In the genomic region with DNA sequence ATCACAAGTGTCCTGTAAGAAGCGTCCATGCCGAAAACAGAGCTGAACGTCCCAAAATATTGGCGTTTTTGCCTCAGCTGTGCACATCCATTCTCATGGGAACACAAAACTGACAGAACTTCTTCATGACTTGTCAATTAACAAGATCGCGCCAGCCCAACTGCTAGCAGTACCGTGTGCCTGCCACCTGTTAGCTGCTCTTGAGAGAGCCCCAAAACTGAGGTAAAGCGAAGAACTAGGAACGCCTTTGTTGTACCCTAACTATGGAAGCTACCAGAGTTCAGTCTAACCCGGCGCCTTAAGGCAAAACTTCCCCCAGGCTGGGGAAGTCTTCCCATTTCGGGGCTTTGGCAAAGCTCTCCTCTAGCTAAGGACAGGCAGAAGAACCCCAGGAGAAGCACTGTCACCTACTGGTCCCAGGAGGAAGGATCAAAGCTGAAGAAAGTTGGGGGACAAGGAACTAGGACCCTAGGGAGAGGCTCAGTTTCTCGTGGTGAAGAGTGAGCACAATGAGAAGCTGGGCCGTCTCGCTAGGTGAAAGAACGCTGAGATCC, we compare ENCODE assay signal across 8 cellular contexts. TPM values are rescaled to one million over a fixed set of nuclear protein-coding genes. Genes with fewer than 3 reads are reported as not detected.
DNase-seq lines count a peak whose midpoint lies in the region; ATAC-seq and TF ChIP-seq lines count a peak whose summit lies in the region.

No MANE protein-coding gene starts in this region.

- H3K14ac ChIP-seq in IMR-90 (replicated peaks; ENCODE audit: low read depth, low read length) = peak overlapping the region; percentile 98

- BruUV-seq in IMR-90 (replicated peaks; lab: Mats Ljungman, UMichigan) = no TSS peak

- H2BK20ac ChIP-seq in IMR-90 (ENCODE audit: low read depth, low read length) = no peak overlapping the region

- H3K9ac ChIP-seq in IMR-90 (ENCODE audit: low read depth, low read length) = peak overlapping the region; percentile 88

- no peak overlapping the region for H2BK15ac ChIP-seq in IMR-90 (ENCODE audit: low read depth, low read length)

- peak overlapping the region; percentile 67 to 97 for H4K8ac ChIP-seq in IMR-90 (ENCODE audit: low read depth in 2 of 2, low read length in 2 of 2)

- H2AK9ac ChIP-seq in IMR-90 (replicated peaks; ENCODE audit: low read depth, low read length, poor library complexity) = peak overlapping the region; percentile 84

- peak overlapping the region; percentile 90 for H3K23ac ChIP-seq in IMR-90 (ENCODE audit: low read depth, low read length)

- H3K4me1 ChIP-seq in IMR-90 (ENCODE audit: control insufficient read depth, insufficient read depth, low read length) (no peaks in the 10 kb centered on the region; the same call in 1 of the 2 replicates), gastroesophageal sphincter (peaks cover 0 to 28% (median 10%) of the 10 kb centered on the region in 3 donors)

- H3K9me3 ChIP-seq in IMR-90 (ENCODE audit: control insufficient read depth, insufficient read depth, low read length) = no peaks in the 10 kb centered on the region
- H3K9me3 ChIP-seq in gastroesophageal sphincter = no peaks in the 10 kb centered on the region

- peak overlapping the region; percentile 88 for H3K4ac ChIP-seq in IMR-90 (ENCODE audit: low read depth, low read length)

- peak overlapping the region; percentile 82; the same call in 1 of the 2 replicates for H4K91ac ChIP-seq in IMR-90 (ENCODE audit: insufficient read depth, low read depth, low read length)

- H3K56ac ChIP-seq in IMR-90 (ENCODE audit: extremely low read depth, insufficient read depth, low read length) = peak overlapping the region; percentile 68

- peak overlapping the region; percentile 99 for H3K27ac Mint-ChIP-seq in progenitor cell of endocrine pancreas

- TF ChIP-seq POLR2A in IMR-90 (IDR thresholded peaks at IDR 0.05; ENCODE audit: low read depth, low read length) = no peak
- TF ChIP-seq POLR2A in gastroesophageal sphincter (IDR thresholded peaks at IDR 0.05) = no peak

- ATAC-seq in IMR-90 (ENCODE audit: low read depth) (peak; percentile 2; the same call in 1 of the 2 replicates), gastroesophageal sphincter (no peak), GM19463 (IDR thresholded peaks at IDR 0.05; ENCODE audit: unreplicated experiment) (no peak)
- peak; percentile 3 to 4 for ATAC-seq in activated T-cell treated with anti-CD3 and anti-CD28 coated beads, Interleukin-2, amount 50 U/mL, for 4 hours

- DNase-seq in ACHN (peak; percentile 19), GM10248 (ENCODE audit: extremely low spot score) (no peak), IMR-90 (peak; percentile 27), progenitor cell of endocrine pancreas (ENCODE audit: low spot score, unreplicated experiment) (no peak), H4 (ENCODE audit: low spot score) (no peak)
- no peak for DNase-seq in activated T-cell treated with anti-CD3 and anti-CD28 coated beads, Interleukin-2, amount 50 U/mL, for 4 hours

- POLR2A ChIA-PET in GM10248 (lab: Yijun Ruan, JAX) = no interaction called here
- POLR2A ChIA-PET in IMR-90 (lab: Charles Lee; ENCODE audit: unreplicated experiment) = interaction anchor here (0.5 kb wide), 1 partner anchor 125 kb away, joined by 3 read pairs; no protein-coding TSS in a partner anchor

- no peak for TF ChIP-seq EP300 in gastroesophageal sphincter (IDR thresholded peaks at IDR 0.05)

- H3K9me3 Mint-ChIP-seq in activated T-cell treated with anti-CD3 and anti-CD28 coated beads, Interleukin-2, amount 50 U/mL, for 4 hours = no peaks in the 10 kb centered on the region
- H3K9me3 Mint-ChIP-seq in progenitor cell of endocrine pancreas (ENCODE audit: low read depth) = no peaks in the 10 kb centered on the region

- H3K27me3 ChIP-seq in IMR-90 (ENCODE audit: control insufficient read depth, insufficient read depth, low read length) (no peaks in the 10 kb centered on the region), gastroesophageal sphincter (peaks cover 11% of the 10 kb centered on the region)

- no peaks in the 10 kb centered on the region for H3K36me3 Mint-ChIP-seq in activated T-cell treated with anti-CD3 and anti-CD28 coated beads, Interleukin-2, amount 50 U/mL, for 4 hours (ENCODE audit: insufficient read depth)
- no peaks in the 10 kb centered on the region for H3K36me3 Mint-ChIP-seq in progenitor cell of endocrine pancreas (ENCODE audit: insufficient read depth)

- H3K36me3 ChIP-seq in IMR-90 (ENCODE audit: control insufficient read depth, insufficient read depth, low read length) (no peaks in the 10 kb centered on the region), gastroesophageal sphincter (no peaks in the 10 kb centered on the region)

- dilution Hi-C loops in IMR-90 (cut with HindIII; ENCODE audit: low sequenced_read_pairs, unreplicated experiment) = no loop called here

- H2AFZ ChIP-seq in IMR-90 (replicated peaks; ENCODE audit: low read length, poor library complexity) = peak overlapping the region; percentile 96

- H3K79me1 ChIP-seq in IMR-90 (ENCODE audit: low read depth in 1 of 2, low read length in 2 of 2) = peaks cover 3 to 29% of the 10 kb centered on the region in 2 experiments; a peak in 3 of 4 replicates

- H3K18ac ChIP-seq in IMR-90 (ENCODE audit: low read depth, low read length) = no peak overlapping the region

- in situ Hi-C loops in ACHN (cut with HindIII; ENCODE audit: low pct_ligation_motif_present, low pct_unique_long_range_greater_than_20kb, low sequenced_read_pairs) (no loop called here), IMR-90 (cut with MboI; ENCODE audit: low sequenced_read_pairs) (no loop called here)

- peak overlapping the region; percentile 76; the same call in 1 of the 2 replicates for H4K5ac ChIP-seq in IMR-90 (ENCODE audit: low read depth, low read length)

- peak overlapping the region; percentile 99 for H3K4me3 Mint-ChIP-seq in activated T-cell treated with anti-CD3 and anti-CD28 coated beads, Interleukin-2, amount 50 U/mL, for 4 hours
- H3K4me3 Mint-ChIP-seq in progenitor cell of endocrine pancreas (ENCODE audit: low read depth) = peak overlapping the region; percentile 99

- 6% methylated on average over 7 of the region's 16 CpGs; no CpG with 5 or more reads in 1 of the 2 experiments for WGBS in IMR-90 (ENCODE audit: extremely low coverage in 2 of 2, insufficient read length in 1 of 2), 2 experiments
- 2 to 3% methylated on average over 8 to 14 of the region's 16 CpGs for WGBS in gastroesophageal sphincter (ENCODE audit: low coverage in 1 of 2), 2 donors

- TF ChIP-seq CTCF in GM10248 (IDR thresholded peaks at IDR 0.05; ENCODE audit: control extremely low read depth, extremely low read depth, low read depth, missing control alignments) = peak; percentile 47
- TF ChIP-seq CTCF in IMR-90 (conservative IDR thresholded peaks at IDR 0.05; ENCODE audit: low read depth, low read length) = peak; percentile 30
- TF ChIP-seq CTCF in gastroesophageal sphincter (IDR thresholded peaks at IDR 0.05) = no peak
- no peak for TF ChIP-seq CTCF in progenitor cell of endocrine pancreas (IDR thresholded peaks at IDR 0.05; ENCODE audit: unreplicated experiment)

- H3K4me2 ChIP-seq in IMR-90 (ENCODE audit: low read depth, low read length) = peak overlapping the region; percentile 81

- H3K4me3 ChIP-seq in IMR-90 (ENCODE audit: insufficient read depth, low read depth, low read length) (peak overlapping the region; percentile 76), gastroesophageal sphincter (peak overlapping the region; percentile 68 to 98)

- no peaks in the 10 kb centered on the region for H3K27me3 Mint-ChIP-seq in activated T-cell treated with anti-CD3 and anti-CD28 coated beads, Interleukin-2, amount 50 U/mL, for 4 hours (ENCODE audit: low read depth)
- no peaks in the 10 kb centered on the region for H3K27me3 Mint-ChIP-seq in progenitor cell of endocrine pancreas

- H3K9me1 ChIP-seq in IMR-90 (ENCODE audit: insufficient read depth, low read length) = peaks cover 6% of the 10 kb centered on the region; the same call in 1 of the 2 replicates

- peak; percentile 39 for TF ChIP-seq RAD21 in IMR-90 (IDR thresholded peaks at IDR 0.05; ENCODE audit: low read length)

- peak overlapping the region; percentile 94 for H2AK5ac ChIP-seq in IMR-90 (ENCODE audit: low read depth, low read length)

- H4K20me1 ChIP-seq in IMR-90 (ENCODE audit: insufficient read depth, low read length) = peaks cover 6% of the 10 kb centered on the region; the same call in 1 of the 2 replicates

- CTCF ChIA-PET in GM10248 (lab: Yijun Ruan, JAX) = interaction anchor here (0.8 to 12.4 kb wide), 8 partner anchors 10 to 418 kb away, joined by 3 to 247 read pairs (median 5); a partner anchor contains a TSS
- CTCF ChIA-PET in IMR-90 (lab: Yijun Ruan, JAX) = interaction anchor here (1.2 to 3.0 kb wide), 4 partner anchors 17 to 122 kb away, joined by 3 to 26 read pairs (median 3); no protein-coding TSS in a partner anchor

- H3K27ac ChIP-seq in IMR-90 (ENCODE audit: insufficient read depth, low read length) (peak overlapping the region; percentile 79), gastroesophageal sphincter (peak overlapping the region; percentile 87 to 91 (median 88))

- no peak overlapping the region for H2BK120ac ChIP-seq in IMR-90 (ENCODE audit: low read depth, low read length)

- H3K4me1 Mint-ChIP-seq in activated T-cell treated with anti-CD3 and anti-CD28 coated beads, Interleukin-2, amount 50 U/mL, for 4 hours (ENCODE audit: low read depth) = peaks cover 35% of the 10 kb centered on the region
- H3K4me1 Mint-ChIP-seq in progenitor cell of endocrine pancreas (ENCODE audit: low read depth) = peaks cover 10% of the 10 kb centered on the region

- H2BK5ac ChIP-seq in IMR-90 (ENCODE audit: low read depth, low read length, poor library complexity, severe bottlenecking) = peak overlapping the region; percentile 86

- intact Hi-C loops in IMR-90 (cut with micrococcal nuclease) = loop anchor here (5.0 kb wide), 1 partner anchor 230 kb away; no protein-coding TSS in a partner anchor

TF ChIP-seq in IMR-90, 13 proteins besides CTCF, POLR2A, EP300 and RAD21:
- TF ChIP-seq NFE2L2 (IDR thresholded peaks at IDR 0.05; ENCODE audit: low read depth, low read length) = no peak
- 0 out of 2 replicates have a peak, but pooled peaks have one; percentile 9 for TF ChIP-seq SMC3 (IDR thresholded peaks at IDR 0.05; ENCODE audit: low read depth, low read length)

RNA-seq across cellular contexts. Expression of a gene that starts 0.7 kb away (rescaled TPM):
- total RNA-seq in IMR-90 (2012; rRNA removed) (14.4 and 17.6 TPM in 2 replicates), gastroesophageal sphincter (10 to 100 TPM in 1 of 4 donors, 1 to 10 TPM in 3; 8.4 to 14.5 (median 9.6) TPM), progenitor cell of endocrine pancreas (41.3 and 42.5 TPM in 2 replicates)
- 7.9 and 9.1 TPM in 2 replicates for polyA plus RNA-seq in IMR-90 (2012; rRNA removed)
- 2.1 and 2.5 TPM in 2 replicates for polyA plus RNA-seq in IMR-90 (2012; cell fraction: cytosol; rRNA removed)
- polyA plus RNA-seq in IMR-90 (2012; cell fraction: nucleus; rRNA removed; ENCODE audit: low replicate concordance) = 4.8 and 20.3 TPM in 2 replicates
- total RNA-seq in activated T-cell treated with anti-CD3 and anti-CD28 coated beads, Interleukin-2, amount 50 U/mL, for 4 hours = 10 to 100 TPM; 26.6 to 29.6 (median 28.1) TPM
- 8.2 and 9.2 TPM in 2 replicates for total RNA-seq in H4 (2014; rRNA removed; shearing (Covaris generic))

Comparison
In these comparisons a context has a peak if more than half of its experiments do, and no peak if none do; other contexts are left out.
1. DNase-seq: peak in ACHN (single experiment) and IMR-90 (single experiment); none in GM10248 (single experiment), activated T-cell treated with anti-CD3 and anti-CD28 coated beads, Interleukin-2, amount 50 U/mL, for 4 hours (single experiment), progenitor cell of endocrine pancreas (single experiment) and H4 (single experiment).
2. CTCF ChIP-seq: peak in GM10248 (single experiment) and IMR-90 (single experiment); none in gastroesophageal sphincter (0 of 4) and progenitor cell of endocrine pancreas (single experiment).
3. ATAC-seq: peak in IMR-90 (single experiment) and activated T-cell treated with anti-CD3 and anti-CD28 coated beads, Interleukin-2, amount 50 U/mL, for 4 hours (2 of 2); none in gastroesophageal sphincter (single experiment) and GM19463 (single experiment).